Comparison of ENCODE assay signal across 1 cellular context in the genomic region with DNA sequence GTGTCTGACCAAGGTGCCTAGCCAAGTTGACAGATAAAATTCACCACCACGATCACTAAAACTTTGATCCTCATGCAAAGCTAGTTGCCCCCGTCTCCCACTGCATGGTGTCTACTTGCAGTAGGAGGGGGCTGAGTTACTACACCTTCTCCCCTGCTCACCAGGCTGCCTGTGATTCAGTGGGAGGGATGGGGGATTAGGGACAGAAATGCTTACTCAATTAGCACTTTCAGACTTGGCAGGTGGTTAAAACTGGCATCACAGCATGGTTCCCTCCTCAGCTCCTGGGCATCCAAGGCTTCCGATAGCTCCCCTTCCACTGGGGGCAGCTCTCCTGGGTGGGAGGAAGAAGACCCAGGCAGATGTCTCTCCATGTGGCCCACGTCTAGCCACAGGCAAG.
TF ChIP-seq lines count a peak whose summit lies in the region.

No MANE protein-coding gene starts in this region.

TF ChIP-seq in IMR-90, 13 proteins besides CTCF, POLR2A, EP300 and RAD21:
- no peak for TF ChIP-seq RCOR1 (IDR thresholded peaks at IDR 0.05; ENCODE audit: insufficient replicate concordance, low read length)
- no peak for TF ChIP-seq FOS (IDR thresholded peaks at IDR 0.05; ENCODE audit: low read depth, low read length)
- TF ChIP-seq MXI1 (IDR thresholded peaks at IDR 0.05; ENCODE audit: borderline replicate concordance, low read depth, low read length), result no peak
- no peak for TF ChIP-seq SMC3 (IDR thresholded peaks at IDR 0.05; ENCODE audit: low read depth, low read length)
- no peak for TF ChIP-seq RFX5 (IDR thresholded peaks at IDR 0.05; ENCODE audit: low read depth, low read length)
- no peak for TF ChIP-seq CEBPB (IDR thresholded peaks at IDR 0.05; ENCODE audit: low read depth, low read length)
- no peak for TF ChIP-seq BHLHE40 (IDR thresholded peaks at IDR 0.05; ENCODE audit: low read depth, low read length)
- no peak for TF ChIP-seq NFE2L2 (IDR thresholded peaks at IDR 0.05; ENCODE audit: low read depth, low read length)
- TF ChIP-seq MAFK (IDR thresholded peaks at IDR 0.05; ENCODE audit: low read depth, low read length), result no peak
- TF ChIP-seq, protein P1, sequence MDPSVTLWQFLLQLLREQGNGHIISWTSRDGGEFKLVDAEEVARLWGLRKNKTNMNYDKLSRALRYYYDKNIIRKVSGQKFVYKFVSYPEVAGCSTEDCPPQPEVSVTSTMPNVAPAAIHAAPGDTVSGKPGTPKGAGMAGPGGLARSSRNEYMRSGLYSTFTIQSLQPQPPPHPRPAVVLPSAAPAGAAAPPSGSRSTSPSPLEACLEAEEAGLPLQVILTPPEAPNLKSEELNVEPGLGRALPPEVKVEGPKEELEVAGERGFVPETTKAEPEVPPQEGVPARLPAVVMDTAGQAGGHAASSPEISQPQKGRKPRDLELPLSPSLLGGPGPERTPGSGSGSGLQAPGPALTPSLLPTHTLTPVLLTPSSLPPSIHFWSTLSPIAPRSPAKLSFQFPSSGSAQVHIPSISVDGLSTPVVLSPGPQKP (IDR thresholded peaks at IDR 0.05; ENCODE audit: borderline replicate concordance, low read depth, low read length), result no peak
- TF ChIP-seq CHD1 (IDR thresholded peaks at IDR 0.05; ENCODE audit: low read depth, low read length), result no peak
- TF ChIP-seq, protein P2, sequence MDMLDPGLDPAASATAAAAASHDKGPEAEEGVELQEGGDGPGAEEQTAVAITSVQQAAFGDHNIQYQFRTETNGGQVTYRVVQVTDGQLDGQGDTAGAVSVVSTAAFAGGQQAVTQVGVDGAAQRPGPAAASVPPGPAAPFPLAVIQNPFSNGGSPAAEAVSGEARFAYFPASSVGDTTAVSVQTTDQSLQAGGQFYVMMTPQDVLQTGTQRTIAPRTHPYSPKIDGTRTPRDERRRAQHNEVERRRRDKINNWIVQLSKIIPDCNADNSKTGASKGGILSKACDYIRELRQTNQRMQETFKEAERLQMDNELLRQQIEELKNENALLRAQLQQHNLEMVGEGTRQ (IDR thresholded peaks at IDR 0.05; ENCODE audit: low read depth, low read length), result no peak
- no peak for TF ChIP-seq MAZ (IDR thresholded peaks at IDR 0.05; ENCODE audit: borderline replicate concordance, low read depth, low read length)
TF ChIP-seq in IMR-90: peak in this region for 0.
